17 cellular contexts compared by ENCODE assay signal in genomic region chr22:49723478-49724029, GRCh38.
A peak's percentile ranks its signal among the peaks of the same experiment; 100 is the strongest.
DNase-seq lines count a peak whose midpoint lies in the region; ATAC-seq and TF ChIP-seq lines count a peak whose summit lies in the region.
"Had no signal": no experiment of that assay in that cellular context is flagged by ENCODE, and none has a peak within 500 bp of the region (broad histone marks: within the 10 kb centered on the region; RNA-seq: fewer than 3 reads in every experiment).

No MANE protein-coding gene starts in this region.

- H3K27ac ChIP-seq in esophagus squamous epithelium, result no peak overlapping the region
- H3K27ac ChIP-seq: sigmoid colon had no signal

- H3K4me1 ChIP-seq in esophagus squamous epithelium, result peaks cover 0 to 13% (median 6%) of the 10 kb centered on the region in 3 donors

- POLR2A ChIA-PET in activated CD4-positive, alpha-beta memory T cell treated with anti-CD3 and anti-CD28 coated beads, Interleukin-2, amount 10 ng/mL, durations not matched to agents 7 days and 5 days (lab: Charles Lee), result no interaction called here

- CTCF ChIA-PET in activated CD4-positive, alpha-beta memory T cell treated with anti-CD3 and anti-CD28 coated beads, Interleukin-2, amount 10 ng/mL, durations not matched to agents 7 days and 5 days (lab: Charles Lee), result interaction anchor here (0.7 to 1.2 kb wide), 2 partner anchors 67 to 373 kb away, joined by 3 read pairs; no protein-coding TSS in a partner anchor

- peaks cover 24% of the 10 kb centered on the region for H3K27me3 Mint-ChIP-seq in T-helper 2 cell treated with Interferon-gamma antibody and Interleukin-4, amounts not matched to agents 5 μg/mL and 100 μg/mL, for 36 hours (ENCODE audit: low read depth)
- peaks cover 32% of the 10 kb centered on the region for H3K27me3 Mint-ChIP-seq in activated CD4-positive, alpha-beta memory T cell treated with anti-CD3 and anti-CD28 coated beads, Interleukin-2, amount 10 ng/mL, durations not matched to agents 7 days and 5 days
- H3K27me3 Mint-ChIP-seq in naive B cell, result peaks cover 23 to 60% (median 54%) of the 10 kb centered on the region in 3 donors

- 83% methylated on average over 9 of the region's 14 CpGs for WGBS in esophagus squamous epithelium, 2 donors

- H3K4me3 Mint-ChIP-seq in T-helper 2 cell treated with Interferon-gamma antibody and Interleukin-4, amounts not matched to agents 5 μg/mL and 100 μg/mL, for 36 hours, result peak overlapping the region; percentile 86
- peak overlapping the region; percentile 84 for H3K4me3 Mint-ChIP-seq in activated CD4-positive, alpha-beta memory T cell treated with anti-CD3 and anti-CD28 coated beads, Interleukin-2, amount 10 ng/mL, durations not matched to agents 7 days and 5 days
- peak overlapping the region; percentile 79 to 92 (median 89) for H3K4me3 Mint-ChIP-seq in naive B cell

- no peaks in the 10 kb centered on the region for H3K36me3 ChIP-seq in esophagus squamous epithelium
- H3K36me3 ChIP-seq: sigmoid colon had no signal

- TF ChIP-seq POLR2A in esophagus squamous epithelium (IDR thresholded peaks at IDR 0.05), result no peak

- no peak for TF ChIP-seq CTCF in GM12864 (IDR thresholded peaks at IDR 0.05; ENCODE audit: low read depth, low read length, missing control alignments)
- no peak for TF ChIP-seq CTCF in foreskin fibroblast (IDR thresholded peaks at IDR 0.05; ENCODE audit: low read depth, low read length)
- TF ChIP-seq CTCF in esophagus squamous epithelium (IDR thresholded peaks at IDR 0.05), result no peak

- H3K9me3 Mint-ChIP-seq in T-helper 2 cell treated with Interferon-gamma antibody and Interleukin-4, amounts not matched to agents 5 μg/mL and 100 μg/mL, for 36 hours, result no peaks in the 10 kb centered on the region
- no peaks in the 10 kb centered on the region for H3K9me3 Mint-ChIP-seq in activated CD4-positive, alpha-beta memory T cell treated with anti-CD3 and anti-CD28 coated beads, Interleukin-2, amount 10 ng/mL, durations not matched to agents 7 days and 5 days
- peaks cover 0 to 5% (median 0%) of the 10 kb centered on the region in 7 donors for H3K9me3 Mint-ChIP-seq in naive B cell

- intact Hi-C loops in esophagus squamous epithelium (cut with DNase I), result no loop called here

- H3K9me3 ChIP-seq in esophagus squamous epithelium, result no peaks in the 10 kb centered on the region
- H3K9me3 ChIP-seq: sigmoid colon had no signal

- ATAC-seq in naive B cell (ENCODE audit: low read depth in 2 of 2) (no peak), GM18519 (IDR thresholded peaks at IDR 0.05; ENCODE audit: low FRiP score, unreplicated experiment) (no peak)
- ATAC-seq: SK-N-SH treated with all-trans-retinoic acid at 6 μM for 48 hours had no signal

- DNase-seq in T-helper 2 cell treated with Interferon-gamma antibody and Interleukin-4, amounts not matched to agents 5 μg/mL and 100 μg/mL, for 36 hours (ENCODE audit: low spot score), result no peak
- no peak for DNase-seq in T-helper 2 cell
- DNase-seq in GM12864 (ENCODE audit: low read depth), result no peak
- no peak for DNase-seq in activated CD4-positive, alpha-beta memory T cell treated with anti-CD3 and anti-CD28 coated beads, Interleukin-2, amount 10 ng/mL, durations not matched to agents 7 days and 5 days
- no peak for DNase-seq in naive B cell
- DNase-seq in foreskin fibroblast, result no peak
- no peak for DNase-seq in esophagus squamous epithelium (lab: John Stamatoyannopoulos, UW)
- DNase-seq: 8988T; activated CD4-positive, CD25-positive, alpha-beta regulatory T cell; activated gamma-delta T cell treated with Interleukin-2 at 50 U/mL for 16 hours; Calu3; mesenchymal stem cell; occipital lobe; OCI-M1; sigmoid colon had no signal

- H3K27me3 ChIP-seq in esophagus squamous epithelium, result peaks cover 0 to 78% (median 3%) of the 10 kb centered on the region in 4 donors

- 0 out of 2 replicates have a peak overlapping the region, but pooled peaks have one; percentile 60 for H3K4me3 ChIP-seq in GM12864 (ENCODE audit: low read depth, low read length)
- H3K4me3 ChIP-seq in foreskin fibroblast (ENCODE audit: low read depth in 1 of 2, low read length in 2 of 2), result no peak overlapping the region
- H3K4me3 ChIP-seq in esophagus squamous epithelium, result no peak overlapping the region

- peak overlapping the region; percentile 58 for H3K27ac Mint-ChIP-seq in T-helper 2 cell treated with Interferon-gamma antibody and Interleukin-4, amounts not matched to agents 5 μg/mL and 100 μg/mL, for 36 hours
- H3K27ac Mint-ChIP-seq in activated CD4-positive, alpha-beta memory T cell treated with anti-CD3 and anti-CD28 coated beads, Interleukin-2, amount 10 ng/mL, durations not matched to agents 7 days and 5 days, result peak overlapping the region; percentile 73
- peak overlapping the region in 2 of 6 donors; percentile 65 to 86 for H3K27ac Mint-ChIP-seq in naive B cell

- H3K4me1 Mint-ChIP-seq in T-helper 2 cell treated with Interferon-gamma antibody and Interleukin-4, amounts not matched to agents 5 μg/mL and 100 μg/mL, for 36 hours (ENCODE audit: low read depth), result peaks cover 7% of the 10 kb centered on the region
- peaks cover 6% of the 10 kb centered on the region for H3K4me1 Mint-ChIP-seq in activated CD4-positive, alpha-beta memory T cell treated with anti-CD3 and anti-CD28 coated beads, Interleukin-2, amount 10 ng/mL, durations not matched to agents 7 days and 5 days
- H3K4me1 Mint-ChIP-seq in naive B cell, result peaks cover 9 to 15% (median 13%) of the 10 kb centered on the region in 3 donors

- H3K36me3 Mint-ChIP-seq in T-helper 2 cell treated with Interferon-gamma antibody and Interleukin-4, amounts not matched to agents 5 μg/mL and 100 μg/mL, for 36 hours (ENCODE audit: low read depth), result no peaks in the 10 kb centered on the region
- no peaks in the 10 kb centered on the region for H3K36me3 Mint-ChIP-seq in activated CD4-positive, alpha-beta memory T cell treated with anti-CD3 and anti-CD28 coated beads, Interleukin-2, amount 10 ng/mL, durations not matched to agents 7 days and 5 days (ENCODE audit: low read depth)
- peaks cover 0 to 14% of the 10 kb centered on the region in 2 donors for H3K36me3 Mint-ChIP-seq in naive B cell
